ENCODE assay signal across 8 cellular contexts in genomic region chr12:51847830-51848727, GRCh38. TPM values are rescaled to one million over a fixed set of nuclear protein-coding genes. Genes with fewer than 3 reads are reported as not detected.
A peak's percentile ranks its signal among the peaks of the same experiment; 100 is the strongest.
DNase-seq lines count a peak whose midpoint lies in the region; ATAC-seq and TF ChIP-seq lines count a peak whose summit lies in the region.

Gene FIGNL2 (minus strand): TSS chr12:51848718. CDS start chr12:51822413, 26,305 bp downstream.

- no peak for TF ChIP-seq POLR2A in gastroesophageal sphincter (IDR thresholded peaks at IDR 0.05)

- peak; percentile 15 for ATAC-seq in gastroesophageal sphincter
- ATAC-seq in HG02642 (IDR thresholded peaks at IDR 0.05; ENCODE audit: poor library complexity, unreplicated experiment): no peak
- no peak for ATAC-seq in HG03442 (IDR thresholded peaks at IDR 0.05; ENCODE audit: unreplicated experiment)

- no peaks in the 10 kb centered on the region for H4K20me1 ChIP-seq in osteoblast (ENCODE audit: insufficient read depth, low read length)

- H3K4me1 ChIP-seq in gastroesophageal sphincter (peaks cover 0 to 55% (median 16%) of the 10 kb centered on the region in 3 donors), osteoblast (ENCODE audit: insufficient read depth, low read length) (peaks cover 3% of the 10 kb centered on the region)

- DNase-seq in AG09309 (ENCODE audit: low read depth) (no peak), osteoblast (ENCODE audit: insufficient read length, low spot score, missing footprints) (peak; percentile 91), amniotic stem cell (lab: John Stamatoyannopoulos, UW) (no peak)
- no peak for DNase-seq in activated CD4-positive, alpha-beta T cell treated with anti-CD3 and anti-CD28 coated beads for 1 hour

- no peak within 1 kb of the TSS for H2AFZ ChIP-seq in osteoblast (ENCODE audit: low read length)

- no CpG with 5 or more reads among the region's 84 CpGs for WGBS in gastroesophageal sphincter (ENCODE audit: low coverage in 1 of 2), 2 donors

- H3K9me3 ChIP-seq in gastroesophageal sphincter (no peaks in the 10 kb centered on the region), osteoblast (ENCODE audit: low read depth, low read length) (no peaks in the 10 kb centered on the region)

- TF ChIP-seq RAD21 in Ishikawa (IDR thresholded peaks at IDR 0.05; ENCODE audit: low read depth): no peak

- TF ChIP-seq CTCF in AG09309 (IDR thresholded peaks at IDR 0.05; ENCODE audit: control insufficient read depth, insufficient read depth, low read depth, low read length, missing control alignments) (no peak), gastroesophageal sphincter (IDR thresholded peaks at IDR 0.05) (no peak), osteoblast (IDR thresholded peaks at IDR 0.05; ENCODE audit: extremely low read depth, low read depth, low read length) (no peak)

- peak within 1 kb of the TSS in 3 of 4 donors; percentile 51 to 78 (median 75) for H3K27ac ChIP-seq in gastroesophageal sphincter
- H3K27ac ChIP-seq in osteoblast (ENCODE audit: low read depth, low read length): no peak within 1 kb of the TSS

- H3K4me3 ChIP-seq in AG09309 (ENCODE audit: control insufficient read depth, low read depth, low read length) (peak within 1 kb of the TSS; percentile 38), gastroesophageal sphincter (peak within 1 kb of the TSS; percentile 34 to 57), osteoblast (ENCODE audit: insufficient read depth, low read length) (peak within 1 kb of the TSS; percentile 71)

- H3K36me3 ChIP-seq in gastroesophageal sphincter (no peaks in the 10 kb centered on the region), osteoblast (ENCODE audit: insufficient read depth, low read length) (no peaks in the 10 kb centered on the region)

- H3K27me3 ChIP-seq in gastroesophageal sphincter (peaks cover 69% of the 10 kb centered on the region), osteoblast (ENCODE audit: insufficient read depth, low read length) (peaks cover 56% of the 10 kb centered on the region)

- H3K4me2 ChIP-seq in osteoblast (ENCODE audit: insufficient read depth, low read length): peak within 1 kb of the TSS; percentile 74

- no peaks in the 10 kb centered on the region for H3K79me2 ChIP-seq in osteoblast (ENCODE audit: insufficient read depth, low read length)

- TF ChIP-seq EP300 in Ishikawa (IDR thresholded peaks at IDR 0.05; ENCODE audit: borderline replicate concordance) (no peak), gastroesophageal sphincter (IDR thresholded peaks at IDR 0.05) (no peak)

TF ChIP-seq in Ishikawa, 13 proteins besides CTCF, POLR2A, EP300 and RAD21:
- peak; percentile 53; the same call in 1 of the 2 replicates for TF ChIP-seq EGR1 (IDR thresholded peaks at IDR 0.05)
- TF ChIP-seq TCF12 (IDR thresholded peaks at IDR 0.05; ENCODE audit: low read depth): no peak
- no peak for TF ChIP-seq YY1 (IDR thresholded peaks at IDR 0.05; ENCODE audit: low read depth)
- TF ChIP-seq ZBTB7A (IDR thresholded peaks at IDR 0.05; ENCODE audit: low read depth): peak; percentile 97
- TF ChIP-seq CREB1 (IDR thresholded peaks at IDR 0.05; ENCODE audit: low read depth): no peak
- no peak for TF ChIP-seq CEBPB (IDR thresholded peaks at IDR 0.05)
- no peak for TF ChIP-seq TAF1 (IDR thresholded peaks at IDR 0.05; ENCODE audit: low read depth)
- no peak for TF ChIP-seq TEAD4 (IDR thresholded peaks at IDR 0.05)
- 0 out of 2 replicates have a peak, but pooled peaks have one; percentile 20 for TF ChIP-seq MAX (IDR thresholded peaks at IDR 0.05)
- TF ChIP-seq NFIC (IDR thresholded peaks at IDR 0.05): no peak
- TF ChIP-seq FOXM1 (IDR thresholded peaks at IDR 0.05; ENCODE audit: borderline replicate concordance, low read depth): no peak
- no peak for TF ChIP-seq USF1 (IDR thresholded peaks at IDR 0.05)
- no peak for TF ChIP-seq REST (IDR thresholded peaks at IDR 0.05; ENCODE audit: low read depth)
TF ChIP-seq in Ishikawa: peak in this region for 3.

RNA-seq across cellular contexts. Expression of gene FIGNL2, which starts in this region (rescaled TPM):
- total RNA-seq in gastroesophageal sphincter: under 1 TPM in 3 of 4 donors, not detected in 1; 0.13 to 0.35 (median 0.16) TPM
- 0.29 and 0.36 TPM in 2 replicates for total RNA-seq in osteoblast

Comparison
In these comparisons a context has a peak if more than half of its experiments do, and no peak if none do; other contexts are left out.
1. Peak in ATAC-seq, H3K4me3 ChIP-seq and H3K27ac ChIP-seq in gastroesophageal sphincter; RNA of the gene not detected or under 1 TPM.
2. Peak in DNase-seq, H3K4me3 ChIP-seq and H3K4me2 ChIP-seq in osteoblast; RNA of the gene not detected or under 1 TPM.